ENCODE assay signal across 10 cellular contexts in genomic region chr3:72907851-72908620, GRCh38. TPM values are rescaled to one million over a fixed set of nuclear protein-coding genes. Genes with fewer than 3 reads are reported as not detected.
A peak's percentile ranks its signal among the peaks of the same experiment; 100 is the strongest.
DNase-seq lines count a peak whose midpoint lies in the region; ATAC-seq and TF ChIP-seq lines count a peak whose summit lies in the region.
"Had no signal": no experiment of that assay in that cellular context is flagged by ENCODE, and none has a peak within 500 bp of the region (broad histone marks: within the 10 kb centered on the region; RNA-seq: fewer than 3 reads in every experiment).

No MANE protein-coding gene starts in this region.

- H3K27me3 ChIP-seq in RWPE2 (ENCODE audit: insufficient read depth, poor library complexity, severe bottlenecking) (no peaks in the 10 kb centered on the region), osteoblast (ENCODE audit: insufficient read depth, low read length) (no peaks in the 10 kb centered on the region)

- DNase-seq in AG08396 (ENCODE audit: low spot score) = peak; percentile 82
- no peak for DNase-seq in RWPE2 (ENCODE audit: low spot score)
- peak; percentile 81 for DNase-seq in fibroblast of villous mesenchyme (ENCODE audit: low read depth)
- peak; percentile 87 for DNase-seq in osteoblast (ENCODE audit: insufficient read length, low spot score, missing footprints)
- no peak for DNase-seq in activated T-cell treated with anti-CD3 and anti-CD28 coated beads, Interleukin-2, amount 50 U/mL, for 1 hour
- no peak for DNase-seq in NCI-H146 treated with DMSO at 0.1 percent for 48 hours (lab: John Stamatoyannopoulos, UW; ENCODE audit: unreplicated experiment)
- no peak for DNase-seq in G401 (ENCODE audit: low spot score)
- DNase-seq: CD8-positive, alpha-beta memory T cell had no signal

- no peak overlapping the region for H2AFZ ChIP-seq in osteoblast (ENCODE audit: low read length)

- H3K4me3 ChIP-seq in RWPE2 (ENCODE audit: severe bottlenecking) (no peak overlapping the region), fibroblast of villous mesenchyme (ENCODE audit: low read depth, low read length) (no peak overlapping the region), osteoblast (ENCODE audit: insufficient read depth, low read length) (peak overlapping the region; percentile 6)

- H3K27ac ChIP-seq in RWPE2 (ENCODE audit: poor library complexity, severe bottlenecking) (no peak overlapping the region), osteoblast (ENCODE audit: low read depth, low read length) (peak overlapping the region; percentile 56)
- H3K27ac ChIP-seq: epithelial cell of prostate had no signal

- ATAC-seq in RWPE2 (ENCODE audit: low read depth) = peak; percentile 78
- ATAC-seq in HG03354 (IDR thresholded peaks at IDR 0.05; ENCODE audit: poor library complexity, severe bottlenecking, unreplicated experiment) = no peak

- H3K36me3 ChIP-seq in RWPE2 (ENCODE audit: low read depth) (no peaks in the 10 kb centered on the region), osteoblast (ENCODE audit: insufficient read depth, low read length) (no peaks in the 10 kb centered on the region)

- no peaks in the 10 kb centered on the region for H3K9me3 ChIP-seq in RWPE2 (ENCODE audit: severe bottlenecking)
- no peaks in the 10 kb centered on the region for H3K9me3 ChIP-seq in osteoblast (ENCODE audit: low read depth, low read length)

- H3K79me2 ChIP-seq in osteoblast (ENCODE audit: insufficient read depth, low read length) = no peaks in the 10 kb centered on the region

- H3K4me2 ChIP-seq in osteoblast (ENCODE audit: insufficient read depth, low read length) = peak overlapping the region; percentile 50

- in situ Hi-C loops in G401 (cut with HindIII; ENCODE audit: low sequenced_read_pairs) = no loop called here

- TF ChIP-seq CTCF in RWPE2 (IDR thresholded peaks at IDR 0.05; ENCODE audit: poor library complexity, severe bottlenecking) (no peak), fibroblast of villous mesenchyme (IDR thresholded peaks at IDR 0.05; ENCODE audit: insufficient read depth, low read depth, low read length) (no peak), osteoblast (IDR thresholded peaks at IDR 0.05; ENCODE audit: extremely low read depth, low read depth, low read length) (no peak)

- peaks cover 10% of the 10 kb centered on the region for H4K20me1 ChIP-seq in osteoblast (ENCODE audit: insufficient read depth, low read length)

- H3K4me1 ChIP-seq in RWPE2 (ENCODE audit: insufficient read depth, poor library complexity, severe bottlenecking) (peaks cover 11% of the 10 kb centered on the region), osteoblast (ENCODE audit: insufficient read depth, low read length) (peaks cover 21% of the 10 kb centered on the region)

RNA-seq across cellular contexts. Expression of gene GXYLT2, which starts 20.2 kb away (rescaled TPM):
- total RNA-seq in fibroblast of villous mesenchyme = 15.8 and 18.1 TPM in 2 replicates
- 75.1 and 77.4 TPM in 2 replicates for total RNA-seq in osteoblast
- 10.3 and 13.9 TPM in 2 replicates for total RNA-seq in G401 (2014; rRNA removed; shearing (Covaris generic))
- total RNA-seq: CD8-positive, alpha-beta memory T cell had no signal

RNA-seq across cellular contexts. Expression of gene SHQ1, which starts 59.8 kb away (rescaled TPM):
- 17.1 and 30.2 TPM in 2 replicates for total RNA-seq in fibroblast of villous mesenchyme
- total RNA-seq in osteoblast = 19.2 TPM in 2 replicates
- 28.9 and 32.0 TPM in 2 replicates for total RNA-seq in G401 (2014; rRNA removed; shearing (Covaris generic))

Comparison
In these comparisons a context has a peak if more than half of its experiments do, and no peak if none do; other contexts are left out.
1. DNase-seq: peak in AG08396 (single experiment), fibroblast of villous mesenchyme (single experiment) and osteoblast (single experiment); none in RWPE2 (single experiment), activated T-cell treated with anti-CD3 and anti-CD28 coated beads, Interleukin-2, amount 50 U/mL, for 1 hour (single experiment), NCI-H146 treated with DMSO at 0.1 percent for 48 hours (single experiment) and G401 (single experiment).